ENCODE assay signal across 12 cellular contexts in the genomic region with DNA sequence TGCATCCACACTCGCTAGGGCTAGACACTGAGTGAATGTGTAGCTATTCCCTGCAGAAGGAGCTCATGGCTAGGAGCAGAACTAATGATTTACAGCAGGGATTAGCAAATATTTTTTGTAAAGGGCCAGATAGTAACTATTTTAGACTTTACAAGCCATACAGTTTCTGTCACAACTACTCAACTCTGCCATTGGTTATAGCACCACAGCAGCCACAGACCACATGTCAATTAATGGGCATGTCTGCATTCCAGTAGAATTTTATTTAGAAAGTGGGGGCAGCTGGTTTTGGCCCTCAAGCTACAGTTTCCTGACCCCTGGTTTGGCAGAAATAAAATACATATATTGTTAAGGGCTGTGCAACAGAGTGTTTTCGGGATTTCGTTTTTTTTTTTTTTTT.
DNase-seq lines count a peak whose midpoint lies in the region; ATAC-seq, FAIRE-seq and TF ChIP-seq lines count a peak whose summit lies in the region.
"Had no signal": no experiment of that assay in that cellular context is flagged by ENCODE, and none has a peak within 500 bp of the region (broad histone marks: within the 10 kb centered on the region; RNA-seq: fewer than 3 reads in every experiment).

No MANE protein-coding gene starts in this region.

- DNase-seq in BJ (ENCODE audit: low read depth) (peak; percentile 14), GM19239 (ENCODE audit: insufficient read length, low spot score) (no peak), RPMI7951 (ENCODE audit: low read depth) (peak; percentile 39), ovary (no peak), SHP77 treated with DMSO at 0.1 percent for 48 hours (lab: John Stamatoyannopoulos, UW) (no peak), psoas muscle (no peak)
- DNase-seq: C1 segment of cervical spinal cord; CD4-positive, alpha-beta T cell; DMS79; GDM1; HCEC 1CT had no signal

- no peaks in the 10 kb centered on the region for H3K27me3 ChIP-seq in BJ (ENCODE audit: control insufficient read depth, insufficient read depth, low read length)
- no peaks in the 10 kb centered on the region for H3K27me3 ChIP-seq in ovary
- H3K27me3 ChIP-seq in psoas muscle (ENCODE audit: insufficient read depth in 3 of 3, low read length in 2 of 3), result no peaks in the 10 kb centered on the region

- FAIRE-seq in GM19239 (lab: Jason Lieb, UNC), result peak; percentile 64

- no peak overlapping the region for H3K4me3 ChIP-seq in BJ (ENCODE audit: low read depth, low read length)
- no peak overlapping the region for H3K4me3 ChIP-seq in ovary
- no peak overlapping the region for H3K4me3 ChIP-seq in psoas muscle

- no peak for ATAC-seq in psoas muscle

- no peak for TF ChIP-seq EP300 in ovary (IDR thresholded peaks at IDR 0.05)

- CTCF ChIA-PET in BJ (lab: Yijun Ruan, JAX), result no interaction called here

- H3K4me1 ChIP-seq in ovary (ENCODE audit: insufficient read depth), result no peaks in the 10 kb centered on the region
- no peaks in the 10 kb centered on the region for H3K4me1 ChIP-seq in psoas muscle

- POLR2A ChIA-PET in BJ (lab: Charles Lee), result no interaction called here

- intact Hi-C loops in ovary (cut with DNase I) (no loop called here), psoas muscle (cut with DNase I) (no loop called here)

- H3K9me3 ChIP-seq in ovary, result no peaks in the 10 kb centered on the region
- H3K9me3 ChIP-seq in psoas muscle, result no peaks in the 10 kb centered on the region

- 68 to 76% (median 75%) methylated on average over 3 of the region's 3 CpGs for WGBS in ovary, 3 donors
- 55 to 77% (median 76%) methylated on average over 3 of the region's 3 CpGs for WGBS in psoas muscle, 3 donors

- no peak overlapping the region for H3K27ac ChIP-seq in ovary
- no peak overlapping the region for H3K27ac ChIP-seq in psoas muscle
- H3K27ac ChIP-seq: HL-60 had no signal

- no peak for TF ChIP-seq POLR2A in ovary (IDR thresholded peaks at IDR 0.05)

- H3K36me3 ChIP-seq in BJ (ENCODE audit: control insufficient read depth, insufficient read depth, low read length) (no peaks in the 10 kb centered on the region), ovary (no peaks in the 10 kb centered on the region), psoas muscle (ENCODE audit: insufficient read depth in 1 of 2, low read depth in 1 of 2) (no peaks in the 10 kb centered on the region)

- TF ChIP-seq CTCF in BJ (IDR thresholded peaks at IDR 0.05; ENCODE audit: insufficient read depth, low read depth, low read length) (no peak), ovary (IDR thresholded peaks at IDR 0.05) (no peak), psoas muscle (IDR thresholded peaks at IDR 0.05) (no peak)

Comparison
In these comparisons a context has a peak if more than half of its experiments do, and no peak if none do; other contexts are left out.
1. DNase-seq: peak in BJ (single experiment) and RPMI7951 (single experiment); none in GM19239 (single experiment), ovary (0 of 5), SHP77 treated with DMSO at 0.1 percent for 48 hours (single experiment) and psoas muscle (0 of 2).